9 cellular contexts compared by ENCODE assay signal in the genomic region with DNA sequence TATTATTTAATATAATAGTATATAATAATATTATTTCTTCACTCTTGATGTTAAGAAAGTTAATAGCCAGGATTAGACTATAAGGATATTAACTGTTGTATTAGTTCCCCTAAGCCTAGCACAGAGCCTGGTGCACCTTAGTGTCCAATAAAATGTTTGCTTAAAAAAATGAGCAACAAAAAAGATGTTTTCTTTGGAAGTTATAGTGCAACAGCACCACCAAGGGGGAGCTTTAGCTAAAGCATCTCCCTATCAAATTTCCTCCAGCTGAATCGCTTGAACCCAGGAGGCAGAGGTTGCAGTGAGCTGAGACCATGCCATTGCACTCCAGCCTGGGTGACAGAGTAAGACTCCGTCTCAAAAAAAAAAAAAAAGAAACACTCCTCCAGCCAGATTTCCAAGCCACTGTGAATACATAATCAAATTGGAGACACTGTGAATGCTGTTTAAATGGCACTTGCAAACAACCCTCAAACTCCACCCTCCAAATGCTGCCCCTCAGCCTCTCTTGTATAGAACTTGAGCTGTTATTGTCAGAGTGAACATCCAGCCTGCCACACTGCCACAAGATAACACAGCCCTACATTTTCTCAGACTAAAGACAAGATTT.
A peak's percentile ranks its signal among the peaks of the same experiment; 100 is the strongest.
DNase-seq lines count a peak whose midpoint lies in the region; TF ChIP-seq lines count a peak whose summit lies in the region.
"Had no signal": no experiment of that assay in that cellular context is flagged by ENCODE, and none has a peak within 500 bp of the region (broad histone marks: within the 10 kb centered on the region; RNA-seq: fewer than 3 reads in every experiment).

No MANE protein-coding gene starts in this region.

- peaks cover 19% of the 10 kb centered on the region for H3K36me3 Mint-ChIP-seq in activated naive CD4-positive, alpha-beta T cell treated with anti-CD3 and anti-CD28 coated beads for 36 hours (ENCODE audit: low read depth)

- no peaks in the 10 kb centered on the region for H3K27me3 Mint-ChIP-seq in activated naive CD4-positive, alpha-beta T cell treated with anti-CD3 and anti-CD28 coated beads for 36 hours (ENCODE audit: low read depth)
- H3K27me3 Mint-ChIP-seq: central memory CD8-positive, alpha-beta T cell had no signal

- H3K36me3 ChIP-seq in A673 (ENCODE audit: insufficient read depth, low read length, poor library complexity, severe bottlenecking) (no peaks in the 10 kb centered on the region), PC-9 (ENCODE audit: low read depth) (no peaks in the 10 kb centered on the region), tibial artery (peaks cover 0 to 8% (median 6%) of the 10 kb centered on the region in 3 donors)
- H3K36me3 ChIP-seq in effector memory CD4-positive, alpha-beta T cell (ENCODE audit: control insufficient read depth, insufficient read depth, low read length), result peaks cover 5% of the 10 kb centered on the region

- no peak overlapping the region for H3K4me2 ChIP-seq in PC-9

- H3K4me3 ChIP-seq in A673 (ENCODE audit: low read depth, low read length, poor library complexity, severe bottlenecking), result no peak overlapping the region
- no peak overlapping the region for H3K4me3 ChIP-seq in PC-9
- no peak overlapping the region for H3K4me3 ChIP-seq in fibroblast of pulmonary artery (replicated peaks; ENCODE audit: low read depth, low read length)
- H3K4me3 ChIP-seq in tibial artery, result no peak overlapping the region
- no peak overlapping the region for H3K4me3 ChIP-seq in effector memory CD4-positive, alpha-beta T cell (ENCODE audit: insufficient read depth, low read depth, low read length, poor library complexity, severe bottlenecking)

- H4K20me1 ChIP-seq in PC-9 (ENCODE audit: insufficient read depth), result no peaks in the 10 kb centered on the region

- no peaks in the 10 kb centered on the region for H3F3A ChIP-seq in PC-9 (ENCODE audit: insufficient read depth, low read depth)

- H3K4me1 ChIP-seq in A673 (ENCODE audit: insufficient read depth, low read length, poor library complexity, severe bottlenecking) (no peaks in the 10 kb centered on the region), PC-9 (replicated peaks; ENCODE audit: insufficient read depth) (no peaks in the 10 kb centered on the region), tibial artery (no peaks in the 10 kb centered on the region)
- no peaks in the 10 kb centered on the region for H3K4me1 ChIP-seq in effector memory CD4-positive, alpha-beta T cell (ENCODE audit: control insufficient read depth, insufficient read depth, low read length, poor library complexity, severe bottlenecking)

- CTCF ChIA-PET in A673 (lab: Charles Lee), result interaction anchor here (0.5 to 1.2 kb wide), 6 partner anchors 198 to 763 kb away, joined by 3 to 8 read pairs (median 6); no protein-coding TSS in a partner anchor
- CTCF ChIA-PET in PC-9 (lab: Charles Lee), result interaction anchor here (0.5 to 1.2 kb wide), 4 partner anchors 61 to 1230 kb away, joined by 3 to 5 read pairs (median 4); no protein-coding TSS in a partner anchor
- CTCF ChIA-PET in activated naive CD4-positive, alpha-beta T cell treated with anti-CD3 and anti-CD28 coated beads for 36 hours (lab: Charles Lee), result interaction anchor here (0.6 to 2.1 kb wide), 3 partner anchors 15 to 285 kb away, joined by 3 to 5 read pairs (median 3); no protein-coding TSS in a partner anchor

- BruUV-seq in A673 (replicated peaks; lab: Mats Ljungman, UMichigan) (no TSS peak), PC-9 (replicated peaks; lab: Mats Ljungman, UMichigan) (no TSS peak)

- H3K4me3 Mint-ChIP-seq in activated naive CD4-positive, alpha-beta T cell treated with anti-CD3 and anti-CD28 coated beads for 36 hours, result no peak overlapping the region
- H3K4me3 Mint-ChIP-seq: central memory CD8-positive, alpha-beta T cell had no signal

- H3K4me1 Mint-ChIP-seq in activated naive CD4-positive, alpha-beta T cell treated with anti-CD3 and anti-CD28 coated beads for 36 hours (ENCODE audit: low read depth), result no peaks in the 10 kb centered on the region
- H3K4me1 Mint-ChIP-seq: central memory CD8-positive, alpha-beta T cell had no signal

- TF ChIP-seq CTCF in A673 (conservative IDR thresholded peaks at IDR 0.05; ENCODE audit: low read depth, low read length) (peak; percentile 63), GM10266 (IDR thresholded peaks at IDR 0.05; ENCODE audit: control insufficient read depth, insufficient read depth, low read depth, missing control alignments) (peak; percentile 41), PC-9 (conservative IDR thresholded peaks at IDR 0.05) (peak; percentile 77), fibroblast of pulmonary artery (IDR thresholded peaks at IDR 0.05; ENCODE audit: low read length, missing control alignments) (peak; percentile 62), tibial artery (IDR thresholded peaks at IDR 0.05) (peak; percentile 34 to 47)

- DNase-seq in A673 (ENCODE audit: low spot score) (peak; percentile 72), GM10266 (ENCODE audit: extremely low spot score) (no peak), PC-9 (peak in 1 of 2 experiments; percentile 7), fibroblast of pulmonary artery (ENCODE audit: low read depth) (peak; percentile 67), tibial artery (no peak), HPDE6-E6E7 (ENCODE audit: extremely low spot score) (no peak)
- no peak for DNase-seq in activated naive CD4-positive, alpha-beta T cell treated with anti-CD3 and anti-CD28 coated beads for 36 hours
- no peak for DNase-seq in effector memory CD4-positive, alpha-beta T cell

- H3K9me2 ChIP-seq in PC-9 (ENCODE audit: insufficient read depth), result no peaks in the 10 kb centered on the region

- no peaks in the 10 kb centered on the region for H3K9me3 Mint-ChIP-seq in activated naive CD4-positive, alpha-beta T cell treated with anti-CD3 and anti-CD28 coated beads for 36 hours
- H3K9me3 Mint-ChIP-seq: central memory CD8-positive, alpha-beta T cell had no signal

- H3K27me3 ChIP-seq in A673 (replicated peaks; ENCODE audit: insufficient read depth, low read depth, low read length, poor library complexity) (no peaks in the 10 kb centered on the region), PC-9 (ENCODE audit: insufficient read depth, low read depth) (no peaks in the 10 kb centered on the region), tibial artery (no peaks in the 10 kb centered on the region)
- H3K27me3 ChIP-seq in effector memory CD4-positive, alpha-beta T cell (replicated peaks; ENCODE audit: control insufficient read depth, insufficient read depth, low read length, poor library complexity, severe bottlenecking), result no peaks in the 10 kb centered on the region

- intact Hi-C loops in A673 (cut with micrococcal nuclease; ENCODE audit: unreplicated experiment) (loop anchor here (2.0 to 5.0 kb wide), 4 partner anchors 216 to 761 kb away; no protein-coding TSS in a partner anchor), PC-9 (cut with micrococcal nuclease; ENCODE audit: unreplicated experiment) (loop anchor here (1.0 to 5.0 kb wide), 3 partner anchors 176 to 562 kb away; no protein-coding TSS in a partner anchor), tibial artery (cut with DNase I; ENCODE audit: low total_unique reads) (no loop called here)
- intact Hi-C loops in activated naive CD4-positive, alpha-beta T cell treated with anti-CD3 and anti-CD28 coated beads for 36 hours (cut with micrococcal nuclease), result loop anchor here (1.0 to 2.0 kb wide), 2 partner anchors 216 to 563 kb away; no protein-coding TSS in a partner anchor

- POLR2A ChIA-PET in A673 (lab: Charles Lee; ENCODE audit: low non-redundant PET), result no interaction called here
- POLR2A ChIA-PET in PC-9 (lab: Charles Lee; ENCODE audit: unreplicated experiment), result interaction anchor here (0.6 to 0.7 kb wide), 2 partner anchors 145 to 748 kb away, joined by 3 read pairs; no protein-coding TSS in a partner anchor

- no peaks in the 10 kb centered on the region for H3K9me3 ChIP-seq in A673 (ENCODE audit: low read depth, low read length, poor library complexity, severe bottlenecking)
- H3K9me3 ChIP-seq in PC-9 (ENCODE audit: insufficient read depth, low read depth), result no peaks in the 10 kb centered on the region
- no peaks in the 10 kb centered on the region for H3K9me3 ChIP-seq in tibial artery
- no peaks in the 10 kb centered on the region for H3K9me3 ChIP-seq in effector memory CD4-positive, alpha-beta T cell (ENCODE audit: control insufficient read depth, low read length)

- H3K27ac Mint-ChIP-seq in activated naive CD4-positive, alpha-beta T cell treated with anti-CD3 and anti-CD28 coated beads for 36 hours, result no peak overlapping the region

- H3K27ac ChIP-seq in A673 (ENCODE audit: low read depth, low read length, poor library complexity, severe bottlenecking), result no peak overlapping the region
- no peak overlapping the region for H3K27ac ChIP-seq in PC-9
- H3K27ac ChIP-seq in tibial artery, result no peak overlapping the region
- H3K27ac ChIP-seq in effector memory CD4-positive, alpha-beta T cell (ENCODE audit: insufficient read depth, low read length, poor library complexity, severe bottlenecking), result no peak overlapping the region

- no peak overlapping the region for H2AFZ ChIP-seq in PC-9

- no peaks in the 10 kb centered on the region for H3K79me2 ChIP-seq in PC-9 (ENCODE audit: low read depth)

Comparison
In these comparisons a context has a peak if more than half of its experiments do, and no peak if none do; other contexts are left out.
1. DNase-seq: peak in A673 (single experiment) and fibroblast of pulmonary artery (single experiment); none in GM10266 (single experiment), tibial artery (0 of 2), activated naive CD4-positive, alpha-beta T cell treated with anti-CD3 and anti-CD28 coated beads for 36 hours (single experiment), HPDE6-E6E7 (single experiment) and effector memory CD4-positive, alpha-beta T cell (0 of 3).
2. Peak in every context shown above with its lines, with median percentiles within 50 percentile points of each other: CTCF ChIP-seq.